In genomic region chr5:66143473-66144073, GRCh38 we compare ENCODE assay signal across 1 cellular context.
TF ChIP-seq lines count a peak whose summit lies in the region.

No MANE protein-coding gene starts in this region.

TF ChIP-seq in WTC11, 78 proteins besides CTCF, POLR2A, EP300 and RAD21 (continued from another document):
- TF ChIP-seq PRDM15 (CRISPR knock-in tag; IDR thresholded peaks at IDR 0.05) (no peak), MLX (CRISPR knock-in tag; IDR thresholded peaks at IDR 0.05) (no peak), ERG (CRISPR knock-in tag; IDR thresholded peaks at IDR 0.05) (no peak), SP1 (CRISPR knock-in tag; conservative IDR thresholded peaks at IDR 0.05) (no peak), TP53 (CRISPR knock-in tag; IDR thresholded peaks at IDR 0.05) (no peak)
